ENCODE assay signal across 1 cellular context in the genomic region with DNA sequence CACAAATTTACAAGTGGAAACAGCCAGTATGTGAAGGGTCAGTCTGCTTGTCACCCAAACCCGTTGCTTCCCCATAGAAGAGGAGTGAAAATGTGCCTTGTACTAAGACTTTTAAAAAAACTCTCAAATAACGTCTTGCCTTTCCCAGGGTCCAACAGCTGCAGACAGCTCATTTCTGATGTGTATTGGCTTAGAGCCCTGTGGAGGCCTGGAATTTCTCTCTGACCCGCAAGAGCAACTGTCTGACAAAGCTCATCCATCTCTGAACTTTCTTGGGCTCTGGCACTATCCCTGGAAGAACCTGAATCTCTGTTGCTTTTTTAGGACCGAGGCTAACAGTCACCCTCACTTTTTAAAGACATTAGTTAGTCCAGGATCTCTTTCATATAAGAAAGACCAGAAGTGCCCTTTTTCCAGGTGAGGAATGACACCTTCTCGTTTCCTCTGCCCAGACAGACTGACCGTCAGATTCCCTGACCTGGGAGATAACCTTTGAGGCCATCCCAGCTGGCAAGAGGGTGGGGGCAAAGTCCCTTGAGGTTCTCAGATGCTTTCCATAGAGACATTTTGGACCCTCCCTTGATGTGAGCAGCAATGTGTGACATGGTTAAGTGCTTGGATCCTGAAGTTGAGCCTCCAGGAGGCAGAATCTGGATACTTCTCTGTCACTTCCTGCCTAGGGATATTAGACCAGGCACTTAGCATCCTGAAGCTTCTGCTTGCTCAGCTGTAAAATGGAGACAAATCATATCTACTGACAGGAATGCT.
TF ChIP-seq lines count a peak whose summit lies in the region.

No MANE protein-coding gene starts in this region.

TF ChIP-seq in WTC11, 78 proteins besides CTCF, POLR2A, EP300 and RAD21 (continued from another document):
- TF ChIP-seq, protein P1, sequence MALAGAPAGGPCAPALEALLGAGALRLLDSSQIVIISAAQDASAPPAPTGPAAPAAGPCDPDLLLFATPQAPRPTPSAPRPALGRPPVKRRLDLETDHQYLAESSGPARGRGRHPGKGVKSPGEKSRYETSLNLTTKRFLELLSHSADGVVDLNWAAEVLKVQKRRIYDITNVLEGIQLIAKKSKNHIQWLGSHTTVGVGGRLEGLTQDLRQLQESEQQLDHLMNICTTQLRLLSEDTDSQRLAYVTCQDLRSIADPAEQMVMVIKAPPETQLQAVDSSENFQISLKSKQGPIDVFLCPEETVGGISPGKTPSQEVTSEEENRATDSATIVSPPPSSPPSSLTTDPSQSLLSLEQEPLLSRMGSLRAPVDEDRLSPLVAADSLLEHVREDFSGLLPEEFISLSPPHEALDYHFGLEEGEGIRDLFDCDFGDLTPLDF (CRISPR knock-in tag; IDR thresholded peaks at IDR 0.05): no peak
- TF ChIP-seq, protein P2, sequence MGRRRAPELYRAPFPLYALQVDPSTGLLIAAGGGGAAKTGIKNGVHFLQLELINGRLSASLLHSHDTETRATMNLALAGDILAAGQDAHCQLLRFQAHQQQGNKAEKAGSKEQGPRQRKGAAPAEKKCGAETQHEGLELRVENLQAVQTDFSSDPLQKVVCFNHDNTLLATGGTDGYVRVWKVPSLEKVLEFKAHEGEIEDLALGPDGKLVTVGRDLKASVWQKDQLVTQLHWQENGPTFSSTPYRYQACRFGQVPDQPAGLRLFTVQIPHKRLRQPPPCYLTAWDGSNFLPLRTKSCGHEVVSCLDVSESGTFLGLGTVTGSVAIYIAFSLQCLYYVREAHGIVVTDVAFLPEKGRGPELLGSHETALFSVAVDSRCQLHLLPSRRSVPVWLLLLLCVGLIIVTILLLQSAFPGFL (CRISPR knock-in tag; IDR thresholded peaks at IDR 0.05; ENCODE audit: borderline replicate concordance): no peak
- TF ChIP-seq NR3C1 (CRISPR knock-in tag; conservative IDR thresholded peaks at IDR 0.05; ENCODE audit: low read depth) (no peak), NFYB (CRISPR knock-in tag; conservative IDR thresholded peaks at IDR 0.05; ENCODE audit: low read depth) (no peak), ELF4 (CRISPR knock-in tag; IDR thresholded peaks at IDR 0.05; ENCODE audit: low read depth) (no peak), RORB (CRISPR knock-in tag; IDR thresholded peaks at IDR 0.05) (no peak), OVOL2 (CRISPR knock-in tag; IDR thresholded peaks at IDR 0.05; ENCODE audit: borderline replicate concordance) (no peak)
- TF ChIP-seq, protein P3, sequence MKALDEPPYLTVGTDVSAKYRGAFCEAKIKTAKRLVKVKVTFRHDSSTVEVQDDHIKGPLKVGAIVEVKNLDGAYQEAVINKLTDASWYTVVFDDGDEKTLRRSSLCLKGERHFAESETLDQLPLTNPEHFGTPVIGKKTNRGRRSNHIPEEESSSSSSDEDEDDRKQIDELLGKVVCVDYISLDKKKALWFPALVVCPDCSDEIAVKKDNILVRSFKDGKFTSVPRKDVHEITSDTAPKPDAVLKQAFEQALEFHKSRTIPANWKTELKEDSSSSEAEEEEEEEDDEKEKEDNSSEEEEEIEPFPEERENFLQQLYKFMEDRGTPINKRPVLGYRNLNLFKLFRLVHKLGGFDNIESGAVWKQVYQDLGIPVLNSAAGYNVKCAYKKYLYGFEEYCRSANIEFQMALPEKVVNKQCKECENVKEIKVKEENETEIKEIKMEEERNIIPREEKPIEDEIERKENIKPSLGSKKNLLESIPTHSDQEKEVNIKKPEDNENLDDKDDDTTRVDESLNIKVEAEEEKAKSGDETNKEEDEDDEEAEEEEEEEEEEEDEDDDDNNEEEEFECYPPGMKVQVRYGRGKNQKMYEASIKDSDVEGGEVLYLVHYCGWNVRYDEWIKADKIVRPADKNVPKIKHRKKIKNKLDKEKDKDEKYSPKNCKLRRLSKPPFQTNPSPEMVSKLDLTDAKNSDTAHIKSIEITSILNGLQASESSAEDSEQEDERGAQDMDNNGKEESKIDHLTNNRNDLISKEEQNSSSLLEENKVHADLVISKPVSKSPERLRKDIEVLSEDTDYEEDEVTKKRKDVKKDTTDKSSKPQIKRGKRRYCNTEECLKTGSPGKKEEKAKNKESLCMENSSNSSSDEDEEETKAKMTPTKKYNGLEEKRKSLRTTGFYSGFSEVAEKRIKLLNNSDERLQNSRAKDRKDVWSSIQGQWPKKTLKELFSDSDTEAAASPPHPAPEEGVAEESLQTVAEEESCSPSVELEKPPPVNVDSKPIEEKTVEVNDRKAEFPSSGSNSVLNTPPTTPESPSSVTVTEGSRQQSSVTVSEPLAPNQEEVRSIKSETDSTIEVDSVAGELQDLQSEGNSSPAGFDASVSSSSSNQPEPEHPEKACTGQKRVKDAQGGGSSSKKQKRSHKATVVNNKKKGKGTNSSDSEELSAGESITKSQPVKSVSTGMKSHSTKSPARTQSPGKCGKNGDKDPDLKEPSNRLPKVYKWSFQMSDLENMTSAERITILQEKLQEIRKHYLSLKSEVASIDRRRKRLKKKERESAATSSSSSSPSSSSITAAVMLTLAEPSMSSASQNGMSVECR (CRISPR knock-in tag; IDR thresholded peaks at IDR 0.05; ENCODE audit: borderline replicate concordance): no peak
- TF ChIP-seq, protein P4, sequence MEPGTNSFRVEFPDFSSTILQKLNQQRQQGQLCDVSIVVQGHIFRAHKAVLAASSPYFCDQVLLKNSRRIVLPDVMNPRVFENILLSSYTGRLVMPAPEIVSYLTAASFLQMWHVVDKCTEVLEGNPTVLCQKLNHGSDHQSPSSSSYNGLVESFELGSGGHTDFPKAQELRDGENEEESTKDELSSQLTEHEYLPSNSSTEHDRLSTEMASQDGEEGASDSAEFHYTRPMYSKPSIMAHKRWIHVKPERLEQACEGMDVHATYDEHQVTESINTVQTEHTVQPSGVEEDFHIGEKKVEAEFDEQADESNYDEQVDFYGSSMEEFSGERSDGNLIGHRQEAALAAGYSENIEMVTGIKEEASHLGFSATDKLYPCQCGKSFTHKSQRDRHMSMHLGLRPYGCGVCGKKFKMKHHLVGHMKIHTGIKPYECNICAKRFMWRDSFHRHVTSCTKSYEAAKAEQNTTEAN (CRISPR knock-in tag; IDR thresholded peaks at IDR 0.05): no peak
